ENCODE assay signal across 14 cellular contexts in the genomic region with DNA sequence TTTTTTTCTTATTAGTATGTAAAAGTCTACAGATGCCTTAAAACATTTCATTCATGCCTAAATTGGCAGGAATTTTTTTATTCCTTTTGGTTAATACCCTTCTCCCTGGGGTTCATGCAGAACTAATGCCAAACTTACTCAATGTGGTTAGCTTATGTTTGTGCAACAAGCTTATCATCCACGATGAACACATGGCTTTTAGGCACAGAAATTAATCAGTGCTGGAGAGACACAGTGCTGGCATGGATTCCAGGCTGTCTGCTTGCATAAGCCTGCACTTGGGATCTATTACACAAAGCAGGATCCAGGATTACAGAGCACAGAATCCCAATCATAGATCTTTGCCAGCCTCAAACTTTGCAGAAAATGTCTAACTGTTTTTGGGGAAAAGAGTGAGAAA.
DNase-seq lines count a peak whose midpoint lies in the region; ATAC-seq and TF ChIP-seq lines count a peak whose summit lies in the region.
"Had no signal": no experiment of that assay in that cellular context is flagged by ENCODE, and none has a peak within 500 bp of the region (broad histone marks: within the 10 kb centered on the region; RNA-seq: fewer than 3 reads in every experiment).

No MANE protein-coding gene starts in this region.

- ATAC-seq in GM21423 (IDR thresholded peaks at IDR 0.05; ENCODE audit: unreplicated experiment): no peak

- H3K27ac ChIP-seq in right atrium auricular region (peak overlapping the region; percentile 29 to 68), smooth muscle cell (ENCODE audit: low read depth) (peak overlapping the region; percentile 20), ascending aorta (no peak overlapping the region)
- H3K27ac ChIP-seq: upper lobe of left lung had no signal

- no peaks in the 10 kb centered on the region for H3K27me3 Mint-ChIP-seq in endothelial cell (ENCODE audit: unreplicated experiment)
- H3K27me3 Mint-ChIP-seq: memory B cell had no signal

- DNase-seq in GM04503 (ENCODE audit: low read depth): peak; percentile 95
- peak; percentile 91 for DNase-seq in astrocyte of the hippocampus (ENCODE audit: low read depth, low spot score)
- peak; percentile 83 for DNase-seq in right atrium auricular region (ENCODE audit: low spot score)
- no peak for DNase-seq in smooth muscle cell (lab: John Stamatoyannopoulos, UW; ENCODE audit: unreplicated experiment)
- no peak for DNase-seq in endothelial cell (ENCODE audit: low spot score)
- no peak for DNase-seq in activated CD4-positive, CD25-positive, alpha-beta regulatory T cell (lab: John Stamatoyannopoulos, UW)
- no peak for DNase-seq in ascending aorta (ENCODE audit: low spot score in 2 of 2)
- DNase-seq: NCI-H2227 treated with DMSO at 0.1 percent for 48 hours; stimulated activated CD4-positive, alpha-beta T cell treated with anti-CD3 and anti-CD28 coated beads, Interleukin-2, amount 100 ng/mL, for 24 hours; upper lobe of left lung had no signal

- peaks cover 11% of the 10 kb centered on the region for H3K4me1 Mint-ChIP-seq in endothelial cell (ENCODE audit: unreplicated experiment)
- H3K4me1 Mint-ChIP-seq: memory B cell had no signal

- H3K27me3 ChIP-seq in right atrium auricular region (no peaks in the 10 kb centered on the region), smooth muscle cell (ENCODE audit: low read depth) (no peaks in the 10 kb centered on the region), ascending aorta (no peaks in the 10 kb centered on the region)
- H3K27me3 ChIP-seq: upper lobe of left lung had no signal

- no peaks in the 10 kb centered on the region for H3K36me3 ChIP-seq in right atrium auricular region
- no peaks in the 10 kb centered on the region for H3K36me3 ChIP-seq in smooth muscle cell (ENCODE audit: low read depth)
- no peaks in the 10 kb centered on the region for H3K36me3 ChIP-seq in ascending aorta
- H3K36me3 ChIP-seq: upper lobe of left lung had no signal

- H3K9me3 ChIP-seq in right atrium auricular region (no peaks in the 10 kb centered on the region), smooth muscle cell (replicated peaks; ENCODE audit: low read depth) (no peaks in the 10 kb centered on the region), ascending aorta (no peaks in the 10 kb centered on the region)
- H3K9me3 ChIP-seq: upper lobe of left lung had no signal

- H4K20me1 ChIP-seq in smooth muscle cell (ENCODE audit: low read depth): no peaks in the 10 kb centered on the region

- TF ChIP-seq CTCF in right atrium auricular region (IDR thresholded peaks at IDR 0.05) (no peak), smooth muscle cell (IDR thresholded peaks at IDR 0.05; ENCODE audit: borderline replicate concordance, insufficient read depth, poor library complexity, severe bottlenecking) (no peak), endothelial cell (IDR thresholded peaks at IDR 0.05; ENCODE audit: unreplicated experiment) (no peak), ascending aorta (IDR thresholded peaks at IDR 0.05) (no peak)

- intact Hi-C loops in ascending aorta (cut with DNase I): no loop called here

- no peaks in the 10 kb centered on the region for H3K36me3 Mint-ChIP-seq in endothelial cell (ENCODE audit: low read depth, unreplicated experiment)
- H3K36me3 Mint-ChIP-seq: memory B cell had no signal

- no peaks in the 10 kb centered on the region for H3K9me3 Mint-ChIP-seq in endothelial cell (ENCODE audit: unreplicated experiment)

- H3F3A ChIP-seq in smooth muscle cell (ENCODE audit: low read depth): peaks cover 3% of the 10 kb centered on the region

- peaks cover 0 to 34% of the 10 kb centered on the region in 2 donors for H3K4me1 ChIP-seq in right atrium auricular region
- H3K4me1 ChIP-seq in smooth muscle cell (ENCODE audit: low read depth): no peaks in the 10 kb centered on the region
- no peaks in the 10 kb centered on the region for H3K4me1 ChIP-seq in ascending aorta
- H3K4me1 ChIP-seq: upper lobe of left lung had no signal

- H3K79me2 ChIP-seq in smooth muscle cell (ENCODE audit: low read depth): no peaks in the 10 kb centered on the region

- H3K9ac ChIP-seq in smooth muscle cell (ENCODE audit: low read depth): no peak overlapping the region

- H3K4me3 ChIP-seq in right atrium auricular region (no peak overlapping the region), smooth muscle cell (no peak overlapping the region), ascending aorta (no peak overlapping the region)
- H3K4me3 ChIP-seq: upper lobe of left lung had no signal

- H3K4me2 ChIP-seq in smooth muscle cell: peak overlapping the region; percentile 30

- no peak overlapping the region for H3K27ac Mint-ChIP-seq in endothelial cell (ENCODE audit: unreplicated experiment)
- H3K27ac Mint-ChIP-seq: activated T-helper 1 cell treated with anti-CD3 and anti-CD28 coated beads, Interleukin-12 subunit alpha, Interleukin-12 subunit beta, Interleukin-2, Interleukin-4 antibody, amounts not matched to agents 30 ng/mL and 10 ng/mL and 1 ng/mL, durations not matched to agents 14 hours and 24 hours and 36 hours; memory B cell; T-helper 1 cell treated with Interleukin-12 subunit alpha and Interleukin-12 subunit beta and Interleukin-4 antibody, amounts not matched to agents 30 μg/mL and 1 μg/mL, for 36 hours had no signal

- H3K4me3 Mint-ChIP-seq in endothelial cell (ENCODE audit: unreplicated experiment): no peak overlapping the region
- H3K4me3 Mint-ChIP-seq: activated T-helper 1 cell treated with anti-CD3 and anti-CD28 coated beads, Interleukin-12 subunit alpha, Interleukin-12 subunit beta, Interleukin-2, Interleukin-4 antibody, amounts not matched to agents 30 ng/mL and 10 ng/mL and 1 ng/mL, durations not matched to agents 14 hours and 24 hours and 36 hours; memory B cell; T-helper 1 cell treated with Interleukin-12 subunit alpha and Interleukin-12 subunit beta and Interleukin-4 antibody, amounts not matched to agents 30 μg/mL and 1 μg/mL, for 36 hours had no signal

- WGBS in smooth muscle cell (ENCODE audit: low lambda C conversion rate): 14% methylated on average over 1 of the region's 1 CpG

- H2AFZ ChIP-seq in smooth muscle cell (ENCODE audit: low read depth): no peak overlapping the region

Comparison
In these comparisons a context has a peak if more than half of its experiments do, and no peak if none do; other contexts are left out.
1. DNase-seq: peak in GM04503 (single experiment), astrocyte of the hippocampus (single experiment) and right atrium auricular region (single experiment); none in smooth muscle cell (single experiment), endothelial cell (single experiment), activated CD4-positive, CD25-positive, alpha-beta regulatory T cell (0 of 4) and ascending aorta (0 of 2).
2. H3K27ac ChIP-seq: peak in right atrium auricular region (2 of 2) and smooth muscle cell (single experiment); none in ascending aorta (0 of 2).